In the genomic region with DNA sequence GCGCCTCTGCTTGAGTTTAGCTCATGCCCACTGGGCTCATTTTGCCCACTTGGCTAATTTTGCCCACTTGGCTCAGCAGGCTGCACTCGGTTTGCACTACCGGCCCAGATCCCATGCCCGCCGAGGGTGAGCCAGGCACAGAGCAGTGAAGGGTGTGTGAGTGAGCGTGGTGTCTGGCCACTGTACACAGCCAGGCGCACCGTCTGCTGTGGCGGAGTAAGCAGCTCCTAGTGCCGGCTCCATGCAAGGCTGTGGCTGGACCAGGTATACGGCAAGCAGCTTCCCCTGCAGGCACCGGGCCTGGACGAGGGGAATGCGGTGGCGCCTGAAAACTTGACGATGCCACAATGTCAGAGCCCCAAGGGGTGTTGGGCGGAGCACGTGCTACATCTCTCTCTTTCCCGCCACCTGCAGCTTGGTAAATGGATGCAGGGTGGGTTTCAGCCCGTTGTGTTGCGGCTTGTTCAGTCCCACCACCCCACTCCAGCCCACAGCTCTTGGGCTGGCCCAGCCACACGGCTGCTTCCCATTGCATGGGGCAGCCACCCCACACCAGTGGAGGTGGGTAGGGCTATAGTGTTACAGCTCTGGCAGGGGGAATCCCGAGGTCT, we compare ENCODE assay signal across 1 cellular context.
TF ChIP-seq lines count a peak whose summit lies in the region.

No MANE protein-coding gene starts in this region.

TF ChIP-seq in K562, 482 proteins besides CTCF, POLR2A, EP300 and RAD21 (continued from another document):
- TF ChIP-seq, protein P1, sequence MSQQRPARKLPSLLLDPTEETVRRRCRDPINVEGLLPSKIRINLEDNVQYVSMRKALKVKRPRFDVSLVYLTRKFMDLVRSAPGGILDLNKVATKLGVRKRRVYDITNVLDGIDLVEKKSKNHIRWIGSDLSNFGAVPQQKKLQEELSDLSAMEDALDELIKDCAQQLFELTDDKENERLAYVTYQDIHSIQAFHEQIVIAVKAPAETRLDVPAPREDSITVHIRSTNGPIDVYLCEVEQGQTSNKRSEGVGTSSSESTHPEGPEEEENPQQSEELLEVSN (IDR thresholded peaks at IDR 0.05; ENCODE audit: borderline replicate concordance in 1 of 2, extremely low read depth in 1 of 2, insufficient read depth in 1 of 2, insufficient read length in 1 of 2, low read depth in 1 of 2, low read length in 1 of 2, poor library complexity in 1 of 2, severe bottlenecking in 1 of 2) = peak in 1 of 2 experiments; percentile 47
- peak; percentile 52 for TF ChIP-seq POLR2G (IDR thresholded peaks at IDR 0.05; ENCODE audit: low read depth, low read length)
- TF ChIP-seq KLF13 (tag; IDR thresholded peaks at IDR 0.05; ENCODE audit: borderline replicate concordance, low read depth) = no peak
